ENCODE assay signal across 1 cellular context in the genomic region with DNA sequence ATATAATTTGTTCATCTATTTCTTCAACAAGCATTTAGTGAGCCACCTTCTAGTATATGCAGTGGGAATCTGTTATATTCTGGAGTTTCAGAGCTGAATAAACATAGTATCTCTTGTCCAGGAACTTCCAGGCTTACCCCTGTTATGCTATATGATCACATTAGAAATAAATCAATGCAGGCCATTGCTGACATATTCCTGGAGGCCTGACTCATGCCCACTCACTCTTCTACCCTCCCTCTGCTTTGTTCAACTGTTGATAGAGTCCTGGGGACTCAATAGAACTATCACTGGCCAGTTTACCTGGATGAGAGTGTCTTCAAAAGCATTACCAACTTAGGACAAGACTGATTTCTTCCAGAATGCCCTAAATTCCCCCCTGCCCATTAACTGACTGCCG.
TF ChIP-seq lines count a peak whose summit lies in the region.

No MANE protein-coding gene starts in this region.

TF ChIP-seq in HepG2, 621 proteins besides CTCF, POLR2A, EP300 and RAD21 (continued from another document):
- TF ChIP-seq ZBTB3 (CRISPR knock-in tag; IDR thresholded peaks at IDR 0.05; ENCODE audit: borderline replicate concordance, low read depth) (no peak), FOXA1 (IDR thresholded peaks at IDR 0.05) (no peak), FOXA1 (CRISPR knock-in tag; IDR thresholded peaks at IDR 0.05) (no peak), CREB1 (IDR thresholded peaks at IDR 0.05) (no peak), CREB1 (CRISPR knock-in tag; IDR thresholded peaks at IDR 0.05) (peak; percentile 26; the same call in 1 of the 2 replicates), HNRNPK (IDR thresholded peaks at IDR 0.05; ENCODE audit: low read depth, low read length, poor library complexity, severe bottlenecking) (no peak), RFX1 (IDR thresholded peaks at IDR 0.05) (no peak), MIXL1 (CRISPR knock-in tag; IDR thresholded peaks at IDR 0.05) (0 out of 2 replicates have a peak, but pooled peaks have one; percentile 37), ZMAT3 (CRISPR knock-in tag; conservative IDR thresholded peaks at IDR 0.05) (no peak), KDM1A (CRISPR knock-in tag; IDR thresholded peaks at IDR 0.05) (peak; percentile 60; the same call in 1 of the 2 replicates), ZFX (CRISPR knock-in tag; IDR thresholded peaks at IDR 0.05; ENCODE audit: low read depth) (0 out of 2 replicates have a peak, but pooled peaks have one; percentile 23), HNF4A (CRISPR knock-in tag; IDR thresholded peaks at IDR 0.05) (no peak), HDAC6 (IDR thresholded peaks at IDR 0.05; ENCODE audit: low read depth, low read length) (no peak), MED1 (CRISPR knock-in tag; IDR thresholded peaks at IDR 0.05) (peak; percentile 29; the same call in 1 of the 2 replicates), ZSCAN21 (CRISPR knock-in tag; IDR thresholded peaks at IDR 0.05; ENCODE audit: borderline replicate concordance) (no peak), HMG20B (CRISPR knock-in tag; conservative IDR thresholded peaks at IDR 0.05) (peak; percentile 93), HMG20A (CRISPR knock-in tag; IDR thresholded peaks at IDR 0.05; ENCODE audit: borderline replicate concordance) (peak; percentile 67; the same call in 1 of the 2 replicates), SAFB2 (CRISPR knock-in tag; IDR thresholded peaks at IDR 0.05; ENCODE audit: borderline replicate concordance, low read depth) (no peak), NR2F2 (IDR thresholded peaks at IDR 0.05; ENCODE audit: borderline replicate concordance, low read depth) (no peak), JUND (CRISPR knock-in tag; IDR thresholded peaks at IDR 0.05) (peak; percentile 84), ADNP (CRISPR knock-in tag; IDR thresholded peaks at IDR 0.05) (no peak)
- TF ChIP-seq, protein P1, sequence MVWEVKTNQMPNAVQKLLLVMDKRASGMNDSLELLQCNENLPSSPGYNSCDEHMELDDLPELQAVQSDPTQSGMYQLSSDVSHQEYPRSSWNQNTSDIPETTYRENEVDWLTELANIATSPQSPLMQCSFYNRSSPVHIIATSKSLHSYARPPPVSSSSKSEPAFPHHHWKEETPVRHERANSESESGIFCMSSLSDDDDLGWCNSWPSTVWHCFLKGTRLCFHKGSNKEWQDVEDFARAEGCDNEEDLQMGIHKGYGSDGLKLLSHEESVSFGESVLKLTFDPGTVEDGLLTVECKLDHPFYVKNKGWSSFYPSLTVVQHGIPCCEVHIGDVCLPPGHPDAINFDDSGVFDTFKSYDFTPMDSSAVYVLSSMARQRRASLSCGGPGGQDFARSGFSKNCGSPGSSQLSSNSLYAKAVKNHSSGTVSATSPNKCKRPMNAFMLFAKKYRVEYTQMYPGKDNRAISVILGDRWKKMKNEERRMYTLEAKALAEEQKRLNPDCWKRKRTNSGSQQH (CRISPR knock-in tag; IDR thresholded peaks at IDR 0.05; ENCODE audit: low read depth) = no peak
- TF ChIP-seq, protein P2, sequence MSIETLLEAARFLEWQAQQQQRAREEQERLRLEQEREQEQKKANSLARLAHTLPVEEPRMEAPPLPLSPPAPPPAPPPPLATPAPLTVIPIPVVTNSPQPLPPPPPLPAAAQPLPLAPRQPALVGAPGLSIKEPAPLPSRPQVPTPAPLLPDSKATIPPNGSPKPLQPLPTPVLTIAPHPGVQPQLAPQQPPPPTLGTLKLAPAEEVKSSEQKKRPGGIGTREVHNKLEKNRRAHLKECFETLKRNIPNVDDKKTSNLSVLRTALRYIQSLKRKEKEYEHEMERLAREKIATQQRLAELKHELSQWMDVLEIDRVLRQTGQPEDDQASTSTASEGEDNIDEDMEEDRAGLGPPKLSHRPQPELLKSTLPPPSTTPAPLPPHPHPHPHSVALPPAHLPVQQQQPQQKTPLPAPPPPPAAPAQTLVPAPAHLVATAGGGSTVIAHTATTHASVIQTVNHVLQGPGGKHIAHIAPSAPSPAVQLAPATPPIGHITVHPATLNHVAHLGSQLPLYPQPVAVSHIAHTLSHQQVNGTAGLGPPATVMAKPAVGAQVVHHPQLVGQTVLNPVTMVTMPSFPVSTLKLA (IDR thresholded peaks at IDR 0.05) = no peak
- TF ChIP-seq, protein P3, sequence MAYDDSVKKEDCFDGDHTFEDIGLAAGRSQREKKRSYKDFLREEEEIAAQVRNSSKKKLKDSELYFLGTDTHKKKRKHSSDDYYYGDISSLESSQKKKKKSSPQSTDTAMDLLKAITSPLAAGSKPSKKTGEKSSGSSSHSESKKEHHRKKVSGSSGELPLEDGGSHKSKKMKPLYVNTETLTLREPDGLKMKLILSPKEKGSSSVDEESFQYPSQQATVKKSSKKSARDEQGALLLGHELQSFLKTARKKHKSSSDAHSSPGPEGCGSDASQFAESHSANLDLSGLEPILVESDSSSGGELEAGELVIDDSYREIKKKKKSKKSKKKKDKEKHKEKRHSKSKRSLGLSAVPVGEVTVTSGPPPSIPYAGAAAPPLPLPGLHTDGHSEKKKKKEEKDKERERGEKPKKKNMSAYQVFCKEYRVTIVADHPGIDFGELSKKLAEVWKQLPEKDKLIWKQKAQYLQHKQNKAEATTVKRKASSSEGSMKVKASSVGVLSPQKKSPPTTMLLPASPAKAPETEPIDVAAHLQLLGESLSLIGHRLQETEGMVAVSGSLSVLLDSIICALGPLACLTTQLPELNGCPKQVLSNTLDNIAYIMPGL (CRISPR knock-in tag; IDR thresholded peaks at IDR 0.05; ENCODE audit: borderline replicate concordance in 1 of 2, low read depth in 1 of 2) = no peak
- TF ChIP-seq, protein P4, sequence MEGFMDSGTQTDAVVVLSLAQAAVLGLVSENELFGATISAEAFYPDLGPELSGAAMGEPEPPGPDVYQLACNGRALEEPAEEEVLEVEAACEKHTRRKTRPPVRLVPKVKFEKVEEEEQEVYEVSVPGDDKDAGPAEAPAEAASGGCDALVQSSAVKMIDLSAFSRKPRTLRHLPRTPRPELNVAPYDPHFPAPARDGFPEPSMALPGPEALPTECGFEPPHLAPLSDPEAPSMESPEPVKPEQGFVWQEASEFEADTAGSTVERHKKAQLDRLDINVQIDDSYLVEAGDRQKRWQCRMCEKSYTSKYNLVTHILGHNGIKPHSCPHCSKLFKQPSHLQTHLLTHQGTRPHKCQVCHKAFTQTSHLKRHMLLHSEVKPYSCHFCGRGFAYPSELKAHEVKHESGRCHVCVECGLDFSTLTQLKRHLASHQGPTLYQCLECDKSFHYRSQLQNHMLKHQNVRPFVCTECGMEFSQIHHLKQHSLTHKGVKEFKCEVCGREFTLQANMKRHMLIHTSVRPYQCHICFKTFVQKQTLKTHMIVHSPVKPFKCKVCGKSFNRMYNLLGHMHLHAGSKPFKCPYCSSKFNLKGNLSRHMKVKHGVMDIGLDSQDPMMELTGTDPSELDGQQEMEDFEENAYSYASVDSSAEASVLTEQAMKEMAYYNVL (CRISPR knock-in tag; IDR thresholded peaks at IDR 0.05; ENCODE audit: borderline replicate concordance) = no peak
- TF ChIP-seq, protein P5, sequence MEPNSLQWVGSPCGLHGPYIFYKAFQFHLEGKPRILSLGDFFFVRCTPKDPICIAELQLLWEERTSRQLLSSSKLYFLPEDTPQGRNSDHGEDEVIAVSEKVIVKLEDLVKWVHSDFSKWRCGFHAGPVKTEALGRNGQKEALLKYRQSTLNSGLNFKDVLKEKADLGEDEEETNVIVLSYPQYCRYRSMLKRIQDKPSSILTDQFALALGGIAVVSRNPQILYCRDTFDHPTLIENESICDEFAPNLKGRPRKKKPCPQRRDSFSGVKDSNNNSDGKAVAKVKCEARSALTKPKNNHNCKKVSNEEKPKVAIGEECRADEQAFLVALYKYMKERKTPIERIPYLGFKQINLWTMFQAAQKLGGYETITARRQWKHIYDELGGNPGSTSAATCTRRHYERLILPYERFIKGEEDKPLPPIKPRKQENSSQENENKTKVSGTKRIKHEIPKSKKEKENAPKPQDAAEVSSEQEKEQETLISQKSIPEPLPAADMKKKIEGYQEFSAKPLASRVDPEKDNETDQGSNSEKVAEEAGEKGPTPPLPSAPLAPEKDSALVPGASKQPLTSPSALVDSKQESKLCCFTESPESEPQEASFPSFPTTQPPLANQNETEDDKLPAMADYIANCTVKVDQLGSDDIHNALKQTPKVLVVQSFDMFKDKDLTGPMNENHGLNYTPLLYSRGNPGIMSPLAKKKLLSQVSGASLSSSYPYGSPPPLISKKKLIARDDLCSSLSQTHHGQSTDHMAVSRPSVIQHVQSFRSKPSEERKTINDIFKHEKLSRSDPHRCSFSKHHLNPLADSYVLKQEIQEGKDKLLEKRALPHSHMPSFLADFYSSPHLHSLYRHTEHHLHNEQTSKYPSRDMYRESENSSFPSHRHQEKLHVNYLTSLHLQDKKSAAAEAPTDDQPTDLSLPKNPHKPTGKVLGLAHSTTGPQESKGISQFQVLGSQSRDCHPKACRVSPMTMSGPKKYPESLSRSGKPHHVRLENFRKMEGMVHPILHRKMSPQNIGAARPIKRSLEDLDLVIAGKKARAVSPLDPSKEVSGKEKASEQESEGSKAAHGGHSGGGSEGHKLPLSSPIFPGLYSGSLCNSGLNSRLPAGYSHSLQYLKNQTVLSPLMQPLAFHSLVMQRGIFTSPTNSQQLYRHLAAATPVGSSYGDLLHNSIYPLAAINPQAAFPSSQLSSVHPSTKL (CRISPR knock-in tag; IDR thresholded peaks at IDR 0.05) = peak; percentile 67
- TF ChIP-seq, protein P6, sequence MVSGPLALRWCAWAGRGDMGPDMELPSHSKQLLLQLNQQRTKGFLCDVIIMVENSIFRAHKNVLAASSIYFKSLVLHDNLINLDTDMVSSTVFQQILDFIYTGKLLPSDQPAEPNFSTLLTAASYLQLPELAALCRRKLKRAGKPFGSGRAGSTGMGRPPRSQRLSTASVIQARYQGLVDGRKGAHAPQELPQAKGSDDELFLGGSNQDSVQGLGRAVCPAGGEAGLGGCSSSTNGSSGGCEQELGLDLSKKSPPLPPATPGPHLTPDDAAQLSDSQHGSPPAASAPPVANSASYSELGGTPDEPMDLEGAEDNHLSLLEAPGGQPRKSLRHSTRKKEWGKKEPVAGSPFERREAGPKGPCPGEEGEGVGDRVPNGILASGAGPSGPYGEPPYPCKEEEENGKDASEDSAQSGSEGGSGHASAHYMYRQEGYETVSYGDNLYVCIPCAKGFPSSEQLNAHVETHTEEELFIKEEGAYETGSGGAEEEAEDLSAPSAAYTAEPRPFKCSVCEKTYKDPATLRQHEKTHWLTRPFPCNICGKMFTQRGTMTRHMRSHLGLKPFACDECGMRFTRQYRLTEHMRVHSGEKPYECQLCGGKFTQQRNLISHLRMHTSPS (CRISPR knock-in tag; IDR thresholded peaks at IDR 0.05; ENCODE audit: low read depth) = peak; percentile 51; the same call in 1 of the 2 replicates
TF ChIP-seq in HepG2: peak in this region for 33.
